22 cellular contexts compared by ENCODE assay signal in the genomic region with DNA sequence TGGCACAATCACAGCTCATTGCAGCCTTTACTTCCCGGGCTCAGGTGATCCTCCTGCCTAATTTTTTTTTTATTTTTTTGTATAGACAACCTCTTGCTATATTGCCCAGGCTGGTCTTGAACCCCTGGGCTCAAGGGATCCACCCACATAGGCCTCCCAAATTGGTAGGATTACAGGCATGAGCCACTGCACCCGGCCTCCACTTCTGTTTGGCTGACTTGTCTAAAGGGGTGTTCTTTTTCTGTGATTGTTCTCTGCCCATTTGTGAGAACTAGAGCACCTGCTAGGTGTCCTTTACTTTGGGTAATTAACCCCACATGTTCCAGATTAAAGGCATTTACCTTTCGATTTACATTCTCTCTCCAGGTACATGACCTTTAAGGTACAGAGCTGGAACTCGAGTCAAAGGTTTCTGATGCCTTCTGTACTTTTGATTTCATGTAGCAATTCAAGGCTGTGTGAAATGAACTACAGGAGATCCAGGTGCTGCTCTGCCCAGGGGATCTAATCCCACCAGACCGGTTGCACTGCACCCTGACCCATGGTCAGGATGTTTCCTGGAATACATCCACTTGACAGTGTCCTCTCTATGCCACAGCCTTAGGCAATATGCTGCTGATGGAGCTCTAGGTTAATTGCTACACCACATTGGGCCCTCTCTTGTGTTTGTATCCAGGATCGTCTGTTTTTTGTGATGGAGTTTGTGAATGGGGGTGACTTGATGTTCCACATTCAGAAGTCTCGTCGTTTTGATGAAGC.
DNase-seq lines count a peak whose midpoint lies in the region; ATAC-seq and FAIRE-seq lines count a peak whose summit lies in the region.
"Had no signal": no experiment of that assay in that cellular context is flagged by ENCODE, and none has a peak within 500 bp of the region (broad histone marks: within the 10 kb centered on the region; RNA-seq: fewer than 3 reads in every experiment).

No MANE protein-coding gene starts in this region.

- H3K36me3 ChIP-seq in trophoblast cell (ENCODE audit: control insufficient read depth in 1 of 2, insufficient read depth in 2 of 2, low read length in 2 of 2) = peaks cover 3 to 4% of the 10 kb centered on the region in 2 experiments
- H3K36me3 ChIP-seq: ovary, thoracic aorta had no signal

- peak overlapping the region; percentile 12 for H3K4ac ChIP-seq in trophoblast cell (ENCODE audit: low read depth, low read length)

- no peak overlapping the region for H2AK5ac ChIP-seq in trophoblast cell (ENCODE audit: low read length)

- H2AFZ ChIP-seq in trophoblast cell (ENCODE audit: insufficient read depth, low read length, poor library complexity) = no peak overlapping the region
- H2AFZ ChIP-seq: GM23338 had no signal

- peak overlapping the region; percentile 92 for H2BK5ac ChIP-seq in trophoblast cell (ENCODE audit: low read depth, low read length, poor library complexity)

- no peak overlapping the region for H3K23ac ChIP-seq in trophoblast cell (ENCODE audit: low read length)

- peak overlapping the region; percentile 97 for H3K27ac ChIP-seq in trophoblast cell (ENCODE audit: low read depth, low read length)
- H3K27ac ChIP-seq: left ventricle myocardium inferior, ovary, thoracic aorta had no signal

- FAIRE-seq in HTR-8/SVneo (lab: Jason Lieb, UNC) = peak; percentile 96

- H3K9ac ChIP-seq in trophoblast cell (ENCODE audit: low read length) = no peak overlapping the region
- H3K9ac ChIP-seq: BLaER1 treated with 17β-estradiol and CSF1 and Interleukin-3, amounts not matched to agents 10 nM and 100 nM had no signal

- no peaks in the 10 kb centered on the region for H3K9me3 Mint-ChIP-seq in activated naive CD8-positive, alpha-beta T cell treated with anti-CD3 and anti-CD28 coated beads, Interleukin-2, amount 50 U/mL, for 24 hours
- H3K9me3 Mint-ChIP-seq: brain, GM23338, IgD-negative memory B cell had no signal

- peaks cover 37 to 46% of the 10 kb centered on the region in 2 experiments for H3K4me1 ChIP-seq in trophoblast cell (ENCODE audit: control insufficient read depth in 1 of 2, insufficient read depth in 2 of 2, low read length in 2 of 2)

- peaks cover 84% of the 10 kb centered on the region for H3K36me3 Mint-ChIP-seq in activated naive CD8-positive, alpha-beta T cell treated with anti-CD3 and anti-CD28 coated beads, Interleukin-2, amount 50 U/mL, for 24 hours (ENCODE audit: low read depth)
- H3K36me3 Mint-ChIP-seq: brain had no signal

- no peaks in the 10 kb centered on the region for H3K27me3 ChIP-seq in trophoblast cell (ENCODE audit: insufficient read depth, low read length)
- H3K27me3 ChIP-seq: BLaER1 treated with 17β-estradiol and CSF1 and Interleukin-3, amounts not matched to agents 10 nM and 100 nM; ovary had no signal

- no CpG with 5 or more reads among the region's 8 CpGs for WGBS in trophoblast cell (ENCODE audit: extremely low coverage, insufficient coverage, insufficient read length)

- H4K12ac ChIP-seq in trophoblast cell (ENCODE audit: low read depth, low read length) = no peak overlapping the region

- H3K27ac Mint-ChIP-seq in activated naive CD8-positive, alpha-beta T cell treated with anti-CD3 and anti-CD28 coated beads, Interleukin-2, amount 50 U/mL, for 24 hours = peak overlapping the region; percentile 62
- H3K27ac Mint-ChIP-seq: brain, GM23338 had no signal

- peaks cover 44% of the 10 kb centered on the region for H3K79me1 ChIP-seq in trophoblast cell (ENCODE audit: low read length)

- peak overlapping the region; percentile 91 for H4K91ac ChIP-seq in trophoblast cell (ENCODE audit: low read depth, low read length)

- DNase-seq in NCI-H2029 (lab: John Stamatoyannopoulos, UW) = peak; percentile 34
- DNase-seq in NCI-H2029 treated with DMSO at 0.1 percent for 48 hours (lab: John Stamatoyannopoulos, UW) = no peak
- DNase-seq in HTR-8/SVneo (ENCODE audit: insufficient read length, low spot score) = no peak
- DNase-seq in activated naive CD8-positive, alpha-beta T cell treated with anti-CD3 and anti-CD28 coated beads, Interleukin-2, amount 50 U/mL, for 24 hours = no peak
- DNase-seq in trophoblast cell = peak; percentile 62 to 88
- no peak for DNase-seq in retina
- no peak for DNase-seq in OCI-M2 (lab: John Stamatoyannopoulos, UW; ENCODE audit: unreplicated experiment)
- no peak for DNase-seq in DMS53 treated with DMSO at 0.1 percent for 48 hours (lab: John Stamatoyannopoulos, UW; ENCODE audit: unreplicated experiment)
- DNase-seq: 8988T; activated effector memory CD4-positive, alpha-beta T cell treated with anti-CD3 and anti-CD28 coated beads, Interleukin-2, amount 50 U/mL, for 16 hours; cortex of kidney; DMS79; left ventricle myocardium inferior; MV-4-11; NCI-H2081 treated with DMSO at 0.1 percent for 48 hours; ovary; stimulated activated CD4-positive, alpha-beta T cell treated with anti-CD3 and anti-CD28 coated beads, Interleukin-2, amount 100 ng/mL, for 48 hours had no signal

- H3K9me3 ChIP-seq in trophoblast cell (ENCODE audit: insufficient read depth, low read depth, low read length) = no peaks in the 10 kb centered on the region
- H3K9me3 ChIP-seq: BLaER1 treated with 17β-estradiol and CSF1 and Interleukin-3, amounts not matched to agents 10 nM and 100 nM; left ventricle myocardium inferior; ovary; thoracic aorta had no signal

- peak overlapping the region; percentile 42 for H3K18ac ChIP-seq in trophoblast cell (ENCODE audit: low read length)

- no peak for ATAC-seq in activated naive CD8-positive, alpha-beta T cell treated with anti-CD3 and anti-CD28 coated beads, Interleukin-2, amount 50 U/mL, for 24 hours
- ATAC-seq: GM23338 had no signal

- peak overlapping the region; percentile 61 for H3K14ac ChIP-seq in trophoblast cell (ENCODE audit: low read length)

- H4K8ac ChIP-seq in trophoblast cell (ENCODE audit: low read depth, low read length) = peak overlapping the region; percentile 54

- no peak overlapping the region for H3K4me3 Mint-ChIP-seq in activated naive CD8-positive, alpha-beta T cell treated with anti-CD3 and anti-CD28 coated beads, Interleukin-2, amount 50 U/mL, for 24 hours
- H3K4me3 Mint-ChIP-seq: brain, GM23338 had no signal

- H3K4me3 ChIP-seq in trophoblast cell (ENCODE audit: low read depth, low read length) = no peak overlapping the region
- H3K4me3 ChIP-seq: BLaER1 treated with 17β-estradiol and CSF1 and Interleukin-3, amounts not matched to agents 10 nM and 100 nM; GM23338; left ventricle myocardium inferior; ovary; thoracic aorta had no signal

- H2BK120ac ChIP-seq in trophoblast cell (ENCODE audit: insufficient read depth, low read length, poor library complexity) = peak overlapping the region; percentile 89

- peaks cover 11% of the 10 kb centered on the region for H3K79me2 ChIP-seq in trophoblast cell (ENCODE audit: control insufficient read depth, insufficient read depth, low read length, poor library complexity)

- peak overlapping the region; percentile 23 for H3K4me2 ChIP-seq in trophoblast cell (ENCODE audit: low read length)
- H3K4me2 ChIP-seq: GM23338 had no signal

- peaks cover 72% of the 10 kb centered on the region for H3K4me1 Mint-ChIP-seq in activated naive CD8-positive, alpha-beta T cell treated with anti-CD3 and anti-CD28 coated beads, Interleukin-2, amount 50 U/mL, for 24 hours

- H2BK12ac ChIP-seq in trophoblast cell (ENCODE audit: low read length) = no peak overlapping the region

- H3K27me3 Mint-ChIP-seq in activated naive CD8-positive, alpha-beta T cell treated with anti-CD3 and anti-CD28 coated beads, Interleukin-2, amount 50 U/mL, for 24 hours = no peaks in the 10 kb centered on the region
- H3K27me3 Mint-ChIP-seq: IgD-negative memory B cell had no signal

Comparison
In these comparisons a context has a peak if more than half of its experiments do, and no peak if none do; other contexts are left out.
1. DNase-seq: peak in NCI-H2029 (single experiment) and trophoblast cell (2 of 2); none in NCI-H2029 treated with DMSO at 0.1 percent for 48 hours (single experiment), HTR-8/SVneo (single experiment), activated naive CD8-positive, alpha-beta T cell treated with anti-CD3 and anti-CD28 coated beads, Interleukin-2, amount 50 U/mL, for 24 hours (single experiment), retina (single experiment), OCI-M2 (single experiment) and DMS53 treated with DMSO at 0.1 percent for 48 hours (single experiment).